ENCODE assay signal across 17 cellular contexts in the genomic region with DNA sequence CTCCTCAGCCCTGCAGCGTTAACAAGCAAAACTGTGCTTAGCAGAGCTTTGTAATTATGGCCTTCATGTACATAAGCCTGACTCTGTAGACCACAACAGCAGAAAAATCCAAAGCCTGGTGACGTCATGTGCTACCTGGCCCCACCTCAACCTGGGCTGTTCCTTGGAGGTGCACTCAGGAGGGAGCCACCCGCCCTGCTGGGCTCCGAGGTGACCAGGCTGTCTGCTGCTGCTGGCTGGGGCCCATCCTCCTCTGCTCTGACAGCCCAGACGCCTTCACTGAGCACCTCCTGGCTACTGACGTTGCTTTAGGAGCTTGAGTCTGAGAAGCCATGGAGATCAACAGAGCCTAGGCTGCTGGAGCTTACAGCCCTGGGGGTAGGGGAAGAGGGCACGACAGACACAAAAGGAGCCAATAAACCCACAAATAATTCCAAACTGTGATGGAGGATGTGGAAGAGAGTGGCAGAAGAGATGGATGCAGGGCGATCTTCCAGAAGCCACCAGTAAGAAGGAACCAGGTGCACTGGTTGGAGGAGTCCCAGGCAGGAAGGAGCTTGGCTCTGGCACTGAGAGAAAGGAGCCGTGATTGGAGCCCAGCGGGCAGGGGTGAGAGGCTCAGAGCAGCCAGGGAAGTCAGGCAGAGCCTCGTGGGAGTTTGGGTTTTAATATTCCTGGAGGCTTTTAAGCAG. TPM values are rescaled to one million over a fixed set of nuclear protein-coding genes. Genes with fewer than 3 reads are reported as not detected.
DNase-seq lines count a peak whose midpoint lies in the region; ATAC-seq and TF ChIP-seq lines count a peak whose summit lies in the region.
"Had no signal": no experiment of that assay in that cellular context is flagged by ENCODE, and none has a peak within 500 bp of the region (broad histone marks: within the 10 kb centered on the region; RNA-seq: fewer than 3 reads in every experiment).

No MANE protein-coding gene starts in this region.

- DNase-seq in Caco-2 = no peak
- DNase-seq in T-helper 17 cell = no peak
- DNase-seq in esophagus muscularis mucosa (ENCODE audit: extremely low spot score) = peak; percentile 68
- DNase-seq in neuronal stem cell (ENCODE audit: low spot score) = no peak
- no peak for DNase-seq in NCI-H187 (lab: John Stamatoyannopoulos, UW)
- no peak for DNase-seq in GM19238 (ENCODE audit: insufficient read length, low spot score)
- DNase-seq: activated T-cell treated with anti-CD3 and anti-CD28 coated beads, Interleukin-2, amount 50 U/mL, for 1 hour; effector memory CD4-positive, alpha-beta T cell; hippocampal formation; midbrain; NCI-H1092 treated with DMSO at 0.1 percent for 48 hours; PC-9; stimulated activated CD4-positive, alpha-beta T cell treated with anti-CD3 and anti-CD28 coated beads, Interleukin-4, amount 100 ng/mL, for 1 hour had no signal

- no peaks in the 10 kb centered on the region; the same call in 1 of the 2 replicates for H3K9me3 ChIP-seq in Caco-2
- H3K9me3 ChIP-seq in T-helper 17 cell (ENCODE audit: control insufficient read depth, low read length, poor library complexity, severe bottlenecking) = no peaks in the 10 kb centered on the region
- H3K9me3 ChIP-seq in esophagus muscularis mucosa = no peaks in the 10 kb centered on the region
- H3K9me3 ChIP-seq in neuronal stem cell (replicated peaks in 1 of 2; ENCODE audit: control insufficient read depth in 2 of 2, insufficient read depth in 1 of 2, low read depth in 1 of 2, low read length in 2 of 2) = no peaks in the 10 kb centered on the region

- H4K8ac ChIP-seq in neuronal stem cell (ENCODE audit: low read depth, low read length) = no peak overlapping the region

- peaks cover 9% of the 10 kb centered on the region for H3K4me1 Mint-ChIP-seq in Caco-2 (ENCODE audit: low read depth, unreplicated experiment)
- no peaks in the 10 kb centered on the region for H3K4me1 Mint-ChIP-seq in T-helper 17 cell

- H3K9me3 Mint-ChIP-seq in Caco-2 (ENCODE audit: unreplicated experiment) = no peaks in the 10 kb centered on the region

- H4K91ac ChIP-seq in neuronal stem cell (ENCODE audit: low read depth, low read length, poor library complexity) = no peak overlapping the region

- peaks cover 5% of the 10 kb centered on the region for H3K36me3 Mint-ChIP-seq in Caco-2 (ENCODE audit: insufficient read depth, unreplicated experiment)
- peaks cover 8% of the 10 kb centered on the region for H3K36me3 Mint-ChIP-seq in T-helper 17 cell (ENCODE audit: low read depth)

- BruUV-seq in Caco-2 (replicated peaks; lab: Mats Ljungman, UMichigan) = no TSS peak

- no peak overlapping the region for H2AFZ ChIP-seq in neuronal stem cell (ENCODE audit: low read length)
- H2AFZ ChIP-seq: parathyroid adenoma, PC-9 had no signal

- H3K27ac ChIP-seq in esophagus muscularis mucosa (replicated peaks in 1 of 4) (no peak overlapping the region), neuronal stem cell (replicated peaks; ENCODE audit: low read length) (no peak overlapping the region)
- H3K27ac ChIP-seq: parathyroid adenoma, PC-9, SK-N-MC had no signal

- no peak overlapping the region for H2BK15ac ChIP-seq in neuronal stem cell (ENCODE audit: low read length)

- H3K27me3 Mint-ChIP-seq in Caco-2 (ENCODE audit: insufficient read depth, unreplicated experiment) (peaks cover 11% of the 10 kb centered on the region), T-helper 17 cell (peaks cover 39% of the 10 kb centered on the region)

- H3K4me1 ChIP-seq in Caco-2 (peaks cover 23% of the 10 kb centered on the region), esophagus muscularis mucosa (peaks cover 14 to 27% (median 25%) of the 10 kb centered on the region in 4 donors), neuronal stem cell (ENCODE audit: control insufficient read depth in 2 of 2, insufficient read depth in 1 of 2, low read depth in 1 of 2, low read length in 2 of 2) (peaks cover 2 to 3% of the 10 kb centered on the region in 2 donors)
- H3K4me1 ChIP-seq: parathyroid adenoma had no signal

- POLR2A ChIA-PET in Caco-2 (lab: Charles Lee) = no interaction called here

- no peak overlapping the region for H2AK5ac ChIP-seq in neuronal stem cell (ENCODE audit: low read depth, low read length)

- no peaks in the 10 kb centered on the region for H3K79me1 ChIP-seq in neuronal stem cell (ENCODE audit: low read depth, low read length)

- TF ChIP-seq CTCF in Caco-2 (IDR thresholded peaks at IDR 0.05; ENCODE audit: insufficient read depth in 1 of 2, low read depth in 1 of 2, low read length in 1 of 2, severe bottlenecking in 1 of 2, unreplicated experiment in 1 of 2) (no peak), esophagus muscularis mucosa (IDR thresholded peaks at IDR 0.05) (no peak)

- no peak overlapping the region for H3K27ac Mint-ChIP-seq in Caco-2 (ENCODE audit: unreplicated experiment)
- H3K27ac Mint-ChIP-seq in T-helper 17 cell = no peak overlapping the region

- 82% methylated on average over 11 of the region's 11 CpGs for whole genome bisulfite sequencing in esophagus muscularis mucosa
- WGBS in neuronal stem cell (ENCODE audit: extremely low coverage in 2 of 2, insufficient read length in 2 of 2, insufficient replicate concordance in 1 of 2), 2 donors = no CpG with 5 or more reads among the region's 11 CpGs

- ATAC-seq in T-helper 17 cell (no peak), HG03469 (IDR thresholded peaks at IDR 0.05; ENCODE audit: unreplicated experiment) (no peak)

- H3K27me3 ChIP-seq in Caco-2 (replicated peaks; ENCODE audit: control insufficient read depth, insufficient read depth, low read length) (no peaks in the 10 kb centered on the region), esophagus muscularis mucosa (peaks cover 0 to 51% (median 0%) of the 10 kb centered on the region in 4 donors), neuronal stem cell (ENCODE audit: control insufficient read depth in 3 of 3, insufficient read depth in 3 of 3, low read depth in 1 of 3, low read length in 3 of 3) (peaks cover 5 to 52% (median 21%) of the 10 kb centered on the region in 3 experiments)

- no peak overlapping the region for H3K4ac ChIP-seq in neuronal stem cell (ENCODE audit: low read length)

- H3K36me3 ChIP-seq in Caco-2 (ENCODE audit: control insufficient read depth, insufficient read depth, low read length) (no peaks in the 10 kb centered on the region), esophagus muscularis mucosa (no peaks in the 10 kb centered on the region), neuronal stem cell (replicated peaks in 1 of 2; ENCODE audit: control insufficient read depth in 2 of 2, insufficient read depth in 2 of 2, low read length in 2 of 2) (no peaks in the 10 kb centered on the region)

- TF ChIP-seq EP300 in esophagus muscularis mucosa (IDR thresholded peaks at IDR 0.05) = no peak

- no peak overlapping the region for H2BK120ac ChIP-seq in neuronal stem cell (ENCODE audit: low read depth, low read length)

- no peak overlapping the region for H2BK12ac ChIP-seq in neuronal stem cell (ENCODE audit: low read length)

- no peak overlapping the region for H3K14ac ChIP-seq in neuronal stem cell (ENCODE audit: low read length)

- H3K23ac ChIP-seq in neuronal stem cell (ENCODE audit: low read depth, low read length, poor library complexity) = no peak overlapping the region

- H3K4me2 ChIP-seq in neuronal stem cell (ENCODE audit: insufficient read depth, low read length, poor library complexity, severe bottlenecking) = no peak overlapping the region
- H3K4me2 ChIP-seq: PC-9 had no signal

- intact Hi-C loops in Caco-2 (cut with micrococcal nuclease; ENCODE audit: unreplicated experiment) = no loop called here
- intact Hi-C loops in esophagus muscularis mucosa (cut with DNase I) = loop anchor here (10.0 kb wide), 1 partner anchor 170 kb away; no protein-coding TSS in a partner anchor

- no peak for TF ChIP-seq POLR2A in esophagus muscularis mucosa (IDR thresholded peaks at IDR 0.05; ENCODE audit: low read depth)

- no peak overlapping the region for H3K4me3 ChIP-seq in Caco-2 (ENCODE audit: low read depth, low read length)
- H3K4me3 ChIP-seq in esophagus muscularis mucosa = no peak overlapping the region
- no peak overlapping the region for H3K4me3 ChIP-seq in neuronal stem cell (ENCODE audit: low read length in 2 of 2)
- H3K4me3 ChIP-seq: PC-9, SK-N-MC had no signal

- H3K18ac ChIP-seq in neuronal stem cell (ENCODE audit: low read length) = no peak overlapping the region

- peak overlapping the region; percentile 10 for H2BK5ac ChIP-seq in neuronal stem cell (ENCODE audit: low read length)

- H3K4me3 Mint-ChIP-seq in Caco-2 (ENCODE audit: unreplicated experiment) (peak overlapping the region; percentile 33), T-helper 17 cell (peak overlapping the region; percentile 84)

- no peak overlapping the region for H3K9ac ChIP-seq in neuronal stem cell (ENCODE audit: low read depth, low read length, poor library complexity)
- H3K9ac ChIP-seq: parathyroid adenoma had no signal

- CTCF ChIA-PET in Caco-2 (lab: Charles Lee) = interaction anchor here (0.7 to 2.0 kb wide), 3 partner anchors 104 to 164 kb away, joined by 3 to 21 read pairs (median 3); no protein-coding TSS in a partner anchor

RNA-seq across cellular contexts. Expression of gene PTPRE, which starts 1.8 kb away (rescaled TPM):
- 0.46 and 0.50 TPM in 2 replicates for total RNA-seq in Caco-2 (2022)
- total RNA-seq in T-helper 17 cell = 10 to 100 TPM; 45.3 to 54.8 TPM
- total RNA-seq in esophagus muscularis mucosa = 10 to 100 TPM in 2 of 4 donors, 1 to 10 TPM in 2; 8.7 to 22.4 (median 13.3) TPM
- polyA plus RNA-seq in neuronal stem cell (2013, experiment 1 of 2) = 0.52 TPM
- polyA plus RNA-seq in neuronal stem cell (2013, experiment 2 of 2) = 1.0 TPM

RNA-seq across cellular contexts. Expression of gene CLRN3, which starts 12.3 kb away (rescaled TPM):
- total RNA-seq in Caco-2 (2022) (0.93 and 1.1 TPM in 2 replicates), T-helper 17 cell (not detected), esophagus muscularis mucosa (not detected)
- not detected for polyA plus RNA-seq in neuronal stem cell (2013, experiment 1 of 2)
- not detected for polyA plus RNA-seq in neuronal stem cell (2013, experiment 2 of 2)
- total RNA-seq: kidney epithelial cell, PC-9 had no signal
